Comparison of ENCODE assay signal across 8 cellular contexts in genomic region chr13:102798653-102799543, GRCh38. TPM values are rescaled to one million over a fixed set of nuclear protein-coding genes. Genes with fewer than 3 reads are reported as not detected.
DNase-seq lines count a peak whose midpoint lies in the region; ATAC-seq lines count a peak whose summit lies in the region.

A gene with protein sequence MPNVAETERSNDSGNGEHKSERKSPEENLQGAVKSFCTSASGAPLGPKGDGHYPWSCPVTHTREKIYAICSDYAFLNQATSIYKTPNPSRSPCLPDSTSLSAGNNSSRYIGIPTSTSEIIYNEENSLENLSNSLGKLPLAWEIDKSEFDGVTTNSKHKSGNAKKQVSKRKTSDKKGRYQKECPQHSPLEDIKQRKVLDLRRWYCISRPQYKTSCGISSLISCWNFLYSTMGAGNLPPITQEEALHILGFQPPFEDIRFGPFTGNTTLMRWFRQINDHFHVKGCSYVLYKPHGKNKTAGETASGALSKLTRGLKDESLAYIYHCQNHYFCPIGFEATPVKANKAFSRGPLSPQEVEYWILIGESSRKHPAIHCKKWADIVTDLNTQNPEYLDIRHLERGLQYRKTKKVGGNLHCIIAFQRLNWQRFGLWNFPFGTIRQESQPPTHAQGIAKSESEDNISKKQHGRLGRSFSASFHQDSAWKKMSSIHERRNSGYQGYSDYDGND (plus strand): TSS chr13:102799119. CDS start chr13:102807268, 8,149 bp downstream.
Gene POGLUT2 (minus strand): TSS chr13:102798976. CDS start chr13:102798670, 306 bp downstream.

- H3K36me3 ChIP-seq in subcutaneous abdominal adipose tissue (ENCODE audit: control insufficient read depth in 5 of 5, insufficient read depth in 5 of 5, low read length in 5 of 5) = no peaks in the 10 kb centered on the region

- H3K4me1 ChIP-seq in subcutaneous abdominal adipose tissue (ENCODE audit: control insufficient read depth in 5 of 5, insufficient read depth in 5 of 5, low read length in 5 of 5) = peaks cover 0 to 34% (median 30%) of the 10 kb centered on the region in 5 donors

- peak within 1 kb of the TSS; percentile 59 to 89 (median 80) for H3K9ac ChIP-seq in subcutaneous abdominal adipose tissue (ENCODE audit: low read length in 5 of 5)

- peak within 1 kb of the TSS; percentile 91 for H3K4me3 Mint-ChIP-seq in natural killer cell treated with Interleukin-12 subunit alpha and Interleukin-12 subunit beta and Interleukin-15 and Interleukin-18, amount 100 ng/mL, for 72 hours

- H3K9me3 Mint-ChIP-seq in natural killer cell treated with Interleukin-12 subunit alpha and Interleukin-12 subunit beta and Interleukin-15 and Interleukin-18, amount 100 ng/mL, for 72 hours = no peaks in the 10 kb centered on the region

- DNase-seq in ELR (ENCODE audit: low read depth) = peak; percentile 96
- peak; percentile 79 for DNase-seq in H4 (ENCODE audit: low spot score)
- peak; percentile 92 for DNase-seq in LoVo (ENCODE audit: low spot score)
- DNase-seq in SHP77 treated with DMSO at 0.1 percent for 48 hours (lab: John Stamatoyannopoulos, UW) = peak; percentile 94
- DNase-seq in activated gamma-delta T cell (lab: John Stamatoyannopoulos, UW) = peak; percentile 67
- peak; percentile 88 for DNase-seq in fibroblast of the conjunctiva (ENCODE audit: low read depth)
- peak; percentile 87 for DNase-seq in natural killer cell treated with Interleukin-12 subunit alpha and Interleukin-12 subunit beta and Interleukin-15 and Interleukin-18, amount 100 ng/mL, for 72 hours (ENCODE audit: low spot score)

- no peaks in the 10 kb centered on the region for H3K27me3 ChIP-seq in subcutaneous abdominal adipose tissue (ENCODE audit: control insufficient read depth in 5 of 5, insufficient read depth in 4 of 5, low read length in 5 of 5)

- H3K4me1 Mint-ChIP-seq in natural killer cell treated with Interleukin-12 subunit alpha and Interleukin-12 subunit beta and Interleukin-15 and Interleukin-18, amount 100 ng/mL, for 72 hours (ENCODE audit: low read depth in 2 of 2) = peaks cover 13 to 18% of the 10 kb centered on the region in 2 donors

- H3K27ac Mint-ChIP-seq in natural killer cell treated with Interleukin-12 subunit alpha and Interleukin-12 subunit beta and Interleukin-15 and Interleukin-18, amount 100 ng/mL, for 72 hours = peak within 1 kb of the TSS; percentile 65 to 69

- ATAC-seq in natural killer cell treated with Interleukin-12 subunit alpha and Interleukin-12 subunit beta and Interleukin-15 and Interleukin-18, amount 100 ng/mL, for 72 hours = peak; percentile 88 to 92

- peak within 1 kb of the TSS; percentile 82 to 93 (median 89) for H3K4me3 ChIP-seq in subcutaneous abdominal adipose tissue (ENCODE audit: low read depth in 1 of 5, low read length in 5 of 5)

- no peaks in the 10 kb centered on the region for H3K36me3 Mint-ChIP-seq in natural killer cell treated with Interleukin-12 subunit alpha and Interleukin-12 subunit beta and Interleukin-15 and Interleukin-18, amount 100 ng/mL, for 72 hours

- H3K27me3 Mint-ChIP-seq in natural killer cell treated with Interleukin-12 subunit alpha and Interleukin-12 subunit beta and Interleukin-15 and Interleukin-18, amount 100 ng/mL, for 72 hours = no peaks in the 10 kb centered on the region

- H3K27ac ChIP-seq in subcutaneous abdominal adipose tissue (ENCODE audit: low read depth, low read length) = peak within 1 kb of the TSS; percentile 67

- no peaks in the 10 kb centered on the region for H3K9me3 ChIP-seq in subcutaneous abdominal adipose tissue (ENCODE audit: control insufficient read depth in 5 of 5, low read length in 5 of 5)

RNA-seq across cellular contexts. Expression of the first gene that starts in this region (rescaled TPM):
- 1.4 and 6.3 TPM in 2 replicates for total RNA-seq in H4 (2014; rRNA removed; shearing (Covaris generic))
- total RNA-seq in natural killer cell treated with Interleukin-12 subunit alpha and Interleukin-12 subunit beta and Interleukin-15 and Interleukin-18, amount 100 ng/mL, for 72 hours = 10 to 100 TPM; 14.5 to 23.4 TPM

RNA-seq across cellular contexts. Expression of gene POGLUT2, which starts in this region (rescaled TPM):
- total RNA-seq in H4 (2014; rRNA removed; shearing (Covaris generic)) = 14.9 and 22.2 TPM in 2 replicates
- total RNA-seq in natural killer cell treated with Interleukin-12 subunit alpha and Interleukin-12 subunit beta and Interleukin-15 and Interleukin-18, amount 100 ng/mL, for 72 hours = 1 to 10 TPM; 5.4 to 5.5 TPM

Comparison
In these comparisons a context has a peak if more than half of its experiments do, and no peak if none do; other contexts are left out.
1. Peak in every context shown above with its lines: DNase-seq, ATAC-seq, H3K4me3 ChIP-seq and H3K27ac ChIP-seq.